8 cellular contexts compared by ENCODE assay signal in genomic region chrX:101550362-101550761, GRCh38. TPM values are rescaled to one million over a fixed set of nuclear protein-coding genes. Genes with fewer than 3 reads are reported as not detected.
DNase-seq lines count a peak whose midpoint lies in the region; ATAC-seq and TF ChIP-seq lines count a peak whose summit lies in the region.

Gene ARMCX1 (plus strand): TSS chrX:101550547. CDS start chrX:101552931, 2,384 bp downstream.

- H3K9ac ChIP-seq in skeletal muscle tissue (ENCODE audit: low read depth in 1 of 3, low read length in 3 of 3): peak within 1 kb of the TSS; percentile 77 to 85 (median 82)

- H3K27me3 ChIP-seq in dorsolateral prefrontal cortex (peaks cover 0 to 32% (median 0%) of the 10 kb centered on the region in 45 donors), kidney epithelial cell (ENCODE audit: control insufficient read depth, insufficient read depth, low read length) (no peaks in the 10 kb centered on the region), skeletal muscle tissue (ENCODE audit: control insufficient read depth in 3 of 3, insufficient read depth in 3 of 3, low read length in 3 of 3) (no peaks in the 10 kb centered on the region)

- H3K9me3 ChIP-seq in skeletal muscle tissue (ENCODE audit: control insufficient read depth in 3 of 3, low read length in 3 of 3): no peaks in the 10 kb centered on the region

- H3K27ac Mint-ChIP-seq in T-cell: no peak within 1 kb of the TSS

- peaks cover 3 to 4% (median 4%) of the 10 kb centered on the region in 3 donors for H3K4me1 ChIP-seq in skeletal muscle tissue (ENCODE audit: control insufficient read depth in 3 of 3, insufficient read depth in 3 of 3, low read length in 3 of 3)

- H3K4me1 Mint-ChIP-seq in T-cell: peaks cover 12 to 18% (median 12%) of the 10 kb centered on the region in 3 donors

- DNase-seq in AG09319 (ENCODE audit: extremely low read depth, low read depth) (peak; percentile 35), T-cell (peak in 5 of 34 experiments; percentile 2 to 15 (median 9)), dorsolateral prefrontal cortex (peak; percentile 46 to 83 (median 74)), kidney epithelial cell (ENCODE audit: low read depth) (peak; percentile 25), LoVo (ENCODE audit: low spot score) (no peak)

- POLR2A ChIA-PET in T-cell (lab: Charles Lee): no interaction called here

- no peak for TF ChIP-seq CTCF in AG09319 (IDR thresholded peaks at IDR 0.05; ENCODE audit: low read depth, low read length)
- no peak for TF ChIP-seq CTCF in dorsolateral prefrontal cortex (IDR thresholded peaks at IDR 0.05 in 54 of 56, conservative IDR thresholded peaks at IDR 0.05 in 2 of 56; ENCODE audit: low read depth in 1 of 56, partially characterized antibody in 56 of 56)
- TF ChIP-seq CTCF in kidney epithelial cell (IDR thresholded peaks at IDR 0.05; ENCODE audit: insufficient read depth, low read length, poor library complexity, severe bottlenecking): no peak

- peak; percentile 61 for ATAC-seq in HG02852 (IDR thresholded peaks at IDR 0.05; ENCODE audit: unreplicated experiment)
- ATAC-seq in T-cell (replicated peaks in 1 of 4): peak; percentile 61 to 70 (median 67)
- no peak for ATAC-seq in GM21723 (IDR thresholded peaks at IDR 0.05; ENCODE audit: unreplicated experiment)

- H3K27ac ChIP-seq in dorsolateral prefrontal cortex (peak within 1 kb of the TSS; percentile 53 to 93 (median 86)), skeletal muscle tissue (ENCODE audit: low read depth, low read length) (peak within 1 kb of the TSS; percentile 89)

- H3K36me3 ChIP-seq in kidney epithelial cell (ENCODE audit: control insufficient read depth, insufficient read depth, low read length) (no peaks in the 10 kb centered on the region), skeletal muscle tissue (ENCODE audit: control insufficient read depth in 3 of 3, insufficient read depth in 3 of 3, low read length in 3 of 3) (peaks cover 0 to 12% (median 7%) of the 10 kb centered on the region in 3 donors)

- intact Hi-C loops in dorsolateral prefrontal cortex (cut with DNase I): loop anchor here in 1 of 2 donors (2.0 to 10.0 kb wide), 2 partner anchors 66 to 132 kb away; partner anchors contain the start of gene ARMCX4

- H3K9me3 Mint-ChIP-seq in T-cell: no peaks in the 10 kb centered on the region

- H3K36me3 Mint-ChIP-seq in T-cell: no peaks in the 10 kb centered on the region

- H3K27me3 Mint-ChIP-seq in T-cell: peaks cover 22 to 27% of the 10 kb centered on the region in 2 donors

- peak within 1 kb of the TSS; percentile 45 to 79 (median 65) for H3K4me3 ChIP-seq in dorsolateral prefrontal cortex
- H3K4me3 ChIP-seq in kidney epithelial cell (ENCODE audit: low read depth, low read length): peak within 1 kb of the TSS; percentile 69
- peak within 1 kb of the TSS; percentile 73 to 85 (median 85) for H3K4me3 ChIP-seq in skeletal muscle tissue (ENCODE audit: low read length in 3 of 3)

- H3K4me3 Mint-ChIP-seq in T-cell: peak within 1 kb of the TSS; percentile 73 to 82 (median 73)

- CTCF ChIA-PET in T-cell (lab: Charles Lee): no interaction called here

RNA-seq across cellular contexts. Expression of gene ARMCX1, which starts in this region (rescaled TPM):
- 1 to 10 TPM in 3 of 5 donors, under 1 TPM in 2; 0.72 to 1.5 (median 1.2) TPM for total RNA-seq in T-cell
- total RNA-seq in dorsolateral prefrontal cortex: 10 to 100 TPM; 19.4 to 41.9 (median 32.3) TPM
- total RNA-seq in kidney epithelial cell: 16.6 and 18.3 TPM in 2 replicates
- 91.3 TPM for total RNA-seq in skeletal muscle tissue
